In the genomic region with DNA sequence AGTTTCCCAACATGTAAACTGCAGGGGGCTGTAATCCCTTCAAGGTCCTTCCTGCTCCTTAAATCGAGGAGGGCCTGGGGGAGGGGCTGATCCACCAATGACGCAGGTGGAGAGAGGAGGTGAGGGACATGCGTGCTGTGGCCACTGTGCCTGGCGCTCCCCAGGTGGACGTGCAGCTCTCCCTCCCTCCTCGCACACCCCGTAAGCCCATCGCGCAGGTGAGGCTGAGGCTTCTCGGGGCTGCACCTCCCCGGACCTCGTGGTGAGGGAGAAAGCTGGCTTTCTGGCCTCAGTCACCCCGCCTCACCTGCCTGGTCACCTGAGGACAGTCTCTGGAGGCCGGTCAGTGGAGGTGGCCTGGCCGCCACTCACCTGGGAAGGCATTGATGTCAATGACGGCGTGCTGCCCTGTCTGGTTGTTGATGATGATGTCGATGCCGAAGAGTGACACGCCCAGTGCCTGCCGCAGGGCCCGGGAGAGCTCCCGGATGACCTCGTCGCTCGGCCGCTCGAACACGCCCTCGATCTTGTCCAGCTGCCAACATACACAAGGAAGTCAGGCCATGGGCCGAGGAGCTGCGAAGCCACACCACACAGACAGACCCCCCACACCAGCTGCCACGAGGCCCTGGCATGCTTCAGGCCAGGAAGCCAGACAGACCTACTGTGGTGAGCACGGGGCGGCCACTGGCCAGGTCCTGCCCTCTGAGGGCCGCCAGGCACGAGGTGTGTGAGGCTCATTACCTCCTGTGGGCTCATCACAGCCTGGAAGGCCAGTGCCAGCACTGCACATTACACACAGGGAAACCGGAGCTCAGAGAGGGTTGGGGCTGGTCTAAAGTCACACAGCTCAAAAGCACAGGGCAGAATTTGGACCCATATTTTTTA, we compare ENCODE assay signal across 10 cellular contexts. TPM values are rescaled to one million over a fixed set of nuclear protein-coding genes. Genes with fewer than 3 reads are reported as not detected.
DNase-seq lines count a peak whose midpoint lies in the region; ATAC-seq and TF ChIP-seq lines count a peak whose summit lies in the region.
"Had no signal": no experiment of that assay in that cellular context is flagged by ENCODE, and none has a peak within 500 bp of the region (broad histone marks: within the 10 kb centered on the region; RNA-seq: fewer than 3 reads in every experiment).

No MANE protein-coding gene starts in this region.

- H3K9me3 ChIP-seq in esophagus muscularis mucosa = no peaks in the 10 kb centered on the region

- no peak overlapping the region for H3K4me3 ChIP-seq in LNCaP clone FGC (ENCODE audit: low read depth, low read length)
- H3K4me3 ChIP-seq in cardiac fibroblast (replicated peaks in 1 of 2; ENCODE audit: low read depth in 2 of 2, low read length in 2 of 2) = no peak overlapping the region
- no peak overlapping the region for H3K4me3 ChIP-seq in esophagus muscularis mucosa

- no peak for TF ChIP-seq CTCF in LNCaP clone FGC (IDR thresholded peaks at IDR 0.05; ENCODE audit: control insufficient read depth, extremely low read depth, insufficient read depth)
- no peak for TF ChIP-seq CTCF in cardiac fibroblast (IDR thresholded peaks at IDR 0.05; ENCODE audit: low read depth, low read length)
- no peak for TF ChIP-seq CTCF in esophagus muscularis mucosa (IDR thresholded peaks at IDR 0.05)
- TF ChIP-seq CTCF in progenitor cell of endocrine pancreas (IDR thresholded peaks at IDR 0.05; ENCODE audit: unreplicated experiment) = no peak

- H3K27ac ChIP-seq in esophagus muscularis mucosa (replicated peaks in 1 of 4) = peak overlapping the region in 1 of 4 donors; percentile 27

- intact Hi-C loops in esophagus muscularis mucosa (cut with DNase I) = no loop called here

- no peaks in the 10 kb centered on the region for H3K4me1 Mint-ChIP-seq in progenitor cell of endocrine pancreas (ENCODE audit: low read depth)

- TF ChIP-seq EP300 in esophagus muscularis mucosa (IDR thresholded peaks at IDR 0.05) = no peak

- ATAC-seq in left lobe of liver (peak; percentile 84), HG02973 (IDR thresholded peaks at IDR 0.05; ENCODE audit: unreplicated experiment) (no peak)

- no peak overlapping the region for H3K27ac Mint-ChIP-seq in progenitor cell of endocrine pancreas
- H3K27ac Mint-ChIP-seq: CD4-positive, CD25-positive, alpha-beta regulatory T cell had no signal

- H3K4me3 Mint-ChIP-seq in progenitor cell of endocrine pancreas (ENCODE audit: low read depth) = no peak overlapping the region
- H3K4me3 Mint-ChIP-seq: CD4-positive, CD25-positive, alpha-beta regulatory T cell had no signal

- peak; percentile 75 for DNase-seq in A172 (ENCODE audit: low spot score)
- DNase-seq in LNCaP clone FGC (ENCODE audit: low read depth) = peak; percentile 91
- peak; percentile 70 to 80 for DNase-seq in cardiac fibroblast (ENCODE audit: low read depth in 2 of 2)
- DNase-seq in left lobe of liver (ENCODE audit: low spot score) = peak; percentile 81
- no peak for DNase-seq in esophagus muscularis mucosa (ENCODE audit: extremely low spot score)
- DNase-seq in NK-92 (lab: John Stamatoyannopoulos, UW; ENCODE audit: unreplicated experiment) = no peak
- DNase-seq in progenitor cell of endocrine pancreas (ENCODE audit: low spot score, unreplicated experiment) = no peak
- DNase-seq: activated gamma-delta T cell; CD4-positive, CD25-positive, alpha-beta regulatory T cell had no signal

- H3K9me3 Mint-ChIP-seq in progenitor cell of endocrine pancreas (ENCODE audit: low read depth) = no peaks in the 10 kb centered on the region
- H3K9me3 Mint-ChIP-seq: CD4-positive, CD25-positive, alpha-beta regulatory T cell had no signal

- TF ChIP-seq POLR2A in esophagus muscularis mucosa (IDR thresholded peaks at IDR 0.05; ENCODE audit: low read depth) = no peak

- 84% methylated on average over 16 of the region's 38 CpGs for WGBS in esophagus muscularis mucosa

- peaks cover 37 to 100% (median 63%) of the 10 kb centered on the region in 4 donors for H3K36me3 ChIP-seq in esophagus muscularis mucosa

- peaks cover 1% of the 10 kb centered on the region for H3K36me3 Mint-ChIP-seq in progenitor cell of endocrine pancreas (ENCODE audit: insufficient read depth)

- H3K27me3 ChIP-seq in esophagus muscularis mucosa = no peaks in the 10 kb centered on the region

- H3K27me3 Mint-ChIP-seq in progenitor cell of endocrine pancreas = no peaks in the 10 kb centered on the region
- H3K27me3 Mint-ChIP-seq: CD4-positive, CD25-positive, alpha-beta regulatory T cell had no signal

- peaks cover 26 to 31% (median 29%) of the 10 kb centered on the region in 4 donors for H3K4me1 ChIP-seq in esophagus muscularis mucosa

RNA-seq across cellular contexts. Expression of a gene that starts 23.3 kb away (rescaled TPM):
- total RNA-seq in A172 (2014; rRNA removed; shearing (Covaris generic)) = not detected in 2 replicates
- 0.20 TPM for total RNA-seq in left lobe of liver
- total RNA-seq in esophagus muscularis mucosa = 1 to 10 TPM; 1.2 to 2.5 (median 1.3) TPM
- total RNA-seq in progenitor cell of endocrine pancreas = 1,495 and 1,590 TPM in 2 replicates
- total RNA-seq: CD4-positive, CD25-positive, alpha-beta regulatory T cell had no signal

Comparison
In these comparisons a context has a peak if more than half of its experiments do, and no peak if none do; other contexts are left out.
1. DNase-seq: peak in A172 (single experiment), LNCaP clone FGC (single experiment), cardiac fibroblast (2 of 2) and left lobe of liver (single experiment); none in esophagus muscularis mucosa (single experiment), NK-92 (single experiment) and progenitor cell of endocrine pancreas (single experiment).
2. RNA of a gene that starts 23.3 kb away (total RNA-seq): 1,495 to 1,590 TPM in progenitor cell of endocrine pancreas; 1.2 to 2.5 TPM in esophagus muscularis mucosa, 0.20 TPM in left lobe of liver (single experiment) and not detected in A172; every median in the first group is over 100 times any median in the second.